Comparison of ENCODE assay signal across 30 cellular contexts in the genomic region with DNA sequence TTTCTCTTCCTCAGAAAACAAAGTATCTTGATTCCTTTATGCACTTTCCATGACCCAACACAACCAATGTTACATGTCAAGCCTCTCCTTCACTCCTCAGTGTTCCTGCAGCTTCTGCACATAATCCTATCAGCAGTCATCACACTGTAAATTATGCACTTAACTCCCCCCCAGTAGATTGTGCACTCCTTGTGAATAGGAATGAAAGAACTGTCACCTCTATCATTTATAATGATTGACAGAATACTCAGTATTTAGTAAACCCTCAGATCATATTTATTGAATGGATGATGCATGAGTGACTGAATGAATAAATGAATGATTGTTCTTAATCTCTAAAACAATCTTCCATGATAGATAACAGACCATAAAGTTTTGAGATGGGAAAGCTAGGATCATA.
"Had no signal": no experiment of that assay in that cellular context is flagged by ENCODE, and none has a peak within 500 bp of the region (broad histone marks: within the 10 kb centered on the region; RNA-seq: fewer than 3 reads in every experiment).

No MANE protein-coding gene starts in this region.

- H3K36me3 ChIP-seq: adrenal gland, ascending aorta, brain microvascular endothelial cell, breast epithelium, cardiac muscle cell had no signal

- H3K9me3 ChIP-seq: adrenal gland, ascending aorta, body of pancreas, breast epithelium had no signal

- H3K27ac ChIP-seq: adrenal gland, ascending aorta, body of pancreas, brain microvascular endothelial cell, breast epithelium, cardiac muscle cell had no signal

- DNase-seq: activated effector memory CD4-positive, alpha-beta T cell treated with anti-CD3 and anti-CD28 coated beads, Interleukin-2, amount 50 U/mL, for 16 hours; activated effector memory CD4-positive, alpha-beta T cell treated with Interleukin-2 at 50 U/mL for 16 hours; activated gamma-delta T cell; activated gamma-delta T cell treated with Interleukin-2 at 50 U/mL for 16 hours; activated naive CD4-positive, alpha-beta T cell; activated naive CD4-positive, alpha-beta T cell treated with anti-CD3 and anti-CD28 coated beads for 36 hours; activated naive CD4-positive, alpha-beta T cell treated with anti-CD3 and anti-CD28 coated beads, Interleukin-2, amount 10 ng/mL, durations not matched to agents 7 days and 5 days; activated naive CD4-positive, alpha-beta T cell treated with anti-CD3 and anti-CD28 coated beads, Interleukin-2, amount 50 U/mL, for 16 hours; activated naive CD4-positive, alpha-beta T cell treated with Interleukin-2 at 50 U/mL for 16 hours; activated naive CD8-positive, alpha-beta T cell treated with anti-CD3 and anti-CD28 coated beads for 36 hours; activated naive CD8-positive, alpha-beta T cell treated with anti-CD3 and anti-CD28 coated beads, Interleukin-2, amount 10 ng/mL, durations not matched to agents 7 days and 5 days; activated naive CD8-positive, alpha-beta T cell treated with anti-CD3 and anti-CD28 coated beads, Interleukin-2, amount 50 U/mL, for 24 hours; activated T-cell treated with anti-CD3 and anti-CD28 coated beads, Interleukin-2, amount 50 U/mL, for 1 hour; activated T-cell treated with anti-CD3 and anti-CD28 coated beads, Interleukin-2, amount 50 U/mL, for 24 hours; activated T-cell treated with anti-CD3 and anti-CD28 coated beads, Interleukin-2, amount 50 U/mL, for 4 hours; activated T-cell treated with anti-CD3 and anti-CD28 coated beads, Interleukin-2, amount 50 U/mL, for 48 hours; activated T-cell treated with anti-CD3 and anti-CD28 coated beads, Interleukin-2, amount 50 U/mL, for 72 hours; adrenal gland; amniotic stem cell; amygdala; anterior cingulate cortex; aorta; body of pancreas; brain microvascular endothelial cell; caudate nucleus; central memory CD4-positive, alpha-beta T cell; cerebellar nuclear complex had no signal

- H3K4me3 ChIP-seq: adrenal gland, ascending aorta, body of pancreas, breast epithelium, cardiac muscle cell had no signal

- H3K27me3 ChIP-seq: adrenal gland, ascending aorta, body of pancreas, brain microvascular endothelial cell, breast epithelium, cardiac muscle cell had no signal
